ENCODE assay signal across 1 cellular context in the genomic region with DNA sequence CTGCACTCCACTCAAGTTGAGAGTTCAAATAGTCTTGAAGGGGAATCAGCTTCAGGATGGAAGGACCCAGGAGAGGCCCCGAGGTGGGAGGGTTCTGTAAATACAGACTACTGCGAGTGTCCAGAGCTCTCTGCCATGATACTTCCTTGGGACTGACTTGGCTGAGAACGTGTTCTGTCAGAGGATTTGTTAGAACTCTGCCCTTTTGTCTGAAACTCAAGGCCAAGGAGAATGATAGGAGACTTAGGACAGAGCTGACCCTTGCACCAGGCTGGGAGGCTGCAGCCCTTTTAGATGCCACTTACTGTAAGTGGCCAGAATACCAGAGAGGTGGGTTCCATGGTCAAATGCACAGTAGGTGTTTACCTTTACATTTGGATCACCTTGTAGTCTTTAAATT.
TF ChIP-seq lines count a peak whose summit lies in the region.

No MANE protein-coding gene starts in this region.

TF ChIP-seq in IMR-90, 13 proteins besides CTCF, POLR2A, EP300 and RAD21:
- TF ChIP-seq FOS (IDR thresholded peaks at IDR 0.05; ENCODE audit: low read depth, low read length) (no peak), MXI1 (IDR thresholded peaks at IDR 0.05; ENCODE audit: borderline replicate concordance, low read depth, low read length) (no peak), RCOR1 (IDR thresholded peaks at IDR 0.05; ENCODE audit: insufficient replicate concordance, low read length) (no peak), MAZ (IDR thresholded peaks at IDR 0.05; ENCODE audit: borderline replicate concordance, low read depth, low read length) (no peak), RFX5 (IDR thresholded peaks at IDR 0.05; ENCODE audit: low read depth, low read length) (no peak), SMC3 (IDR thresholded peaks at IDR 0.05; ENCODE audit: low read depth, low read length) (no peak)
- TF ChIP-seq, protein P1, sequence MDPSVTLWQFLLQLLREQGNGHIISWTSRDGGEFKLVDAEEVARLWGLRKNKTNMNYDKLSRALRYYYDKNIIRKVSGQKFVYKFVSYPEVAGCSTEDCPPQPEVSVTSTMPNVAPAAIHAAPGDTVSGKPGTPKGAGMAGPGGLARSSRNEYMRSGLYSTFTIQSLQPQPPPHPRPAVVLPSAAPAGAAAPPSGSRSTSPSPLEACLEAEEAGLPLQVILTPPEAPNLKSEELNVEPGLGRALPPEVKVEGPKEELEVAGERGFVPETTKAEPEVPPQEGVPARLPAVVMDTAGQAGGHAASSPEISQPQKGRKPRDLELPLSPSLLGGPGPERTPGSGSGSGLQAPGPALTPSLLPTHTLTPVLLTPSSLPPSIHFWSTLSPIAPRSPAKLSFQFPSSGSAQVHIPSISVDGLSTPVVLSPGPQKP (IDR thresholded peaks at IDR 0.05; ENCODE audit: borderline replicate concordance, low read depth, low read length), result no peak
- TF ChIP-seq, protein P2, sequence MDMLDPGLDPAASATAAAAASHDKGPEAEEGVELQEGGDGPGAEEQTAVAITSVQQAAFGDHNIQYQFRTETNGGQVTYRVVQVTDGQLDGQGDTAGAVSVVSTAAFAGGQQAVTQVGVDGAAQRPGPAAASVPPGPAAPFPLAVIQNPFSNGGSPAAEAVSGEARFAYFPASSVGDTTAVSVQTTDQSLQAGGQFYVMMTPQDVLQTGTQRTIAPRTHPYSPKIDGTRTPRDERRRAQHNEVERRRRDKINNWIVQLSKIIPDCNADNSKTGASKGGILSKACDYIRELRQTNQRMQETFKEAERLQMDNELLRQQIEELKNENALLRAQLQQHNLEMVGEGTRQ (IDR thresholded peaks at IDR 0.05; ENCODE audit: low read depth, low read length), result no peak
TF ChIP-seq in IMR-90: peak in this region for 0.
